ENCODE assay signal across 1 cellular context in the genomic region with DNA sequence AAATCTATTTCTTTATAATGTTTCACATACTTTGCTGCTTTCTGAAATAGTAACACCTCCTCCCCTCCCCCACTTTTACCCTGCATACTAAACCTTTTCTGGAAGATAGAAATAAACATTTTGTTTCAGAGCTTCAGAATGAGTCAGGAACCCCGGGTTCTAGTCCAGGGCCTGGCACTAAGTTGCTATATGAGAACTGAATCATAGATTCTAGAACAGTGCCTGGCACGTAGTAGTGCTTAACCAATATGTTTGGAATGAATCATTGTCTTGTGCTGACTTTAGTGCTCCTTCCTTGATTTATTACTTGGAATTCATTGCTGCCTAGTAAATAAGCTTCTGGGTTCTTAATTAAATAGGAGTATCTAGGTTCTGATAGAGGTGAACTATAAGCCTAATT.
TF ChIP-seq lines count a peak whose summit lies in the region.

No MANE protein-coding gene starts in this region.

TF ChIP-seq in GM12878, 131 proteins besides CTCF, POLR2A, EP300 and RAD21 (continued from another document):
- TF ChIP-seq, protein P1, sequence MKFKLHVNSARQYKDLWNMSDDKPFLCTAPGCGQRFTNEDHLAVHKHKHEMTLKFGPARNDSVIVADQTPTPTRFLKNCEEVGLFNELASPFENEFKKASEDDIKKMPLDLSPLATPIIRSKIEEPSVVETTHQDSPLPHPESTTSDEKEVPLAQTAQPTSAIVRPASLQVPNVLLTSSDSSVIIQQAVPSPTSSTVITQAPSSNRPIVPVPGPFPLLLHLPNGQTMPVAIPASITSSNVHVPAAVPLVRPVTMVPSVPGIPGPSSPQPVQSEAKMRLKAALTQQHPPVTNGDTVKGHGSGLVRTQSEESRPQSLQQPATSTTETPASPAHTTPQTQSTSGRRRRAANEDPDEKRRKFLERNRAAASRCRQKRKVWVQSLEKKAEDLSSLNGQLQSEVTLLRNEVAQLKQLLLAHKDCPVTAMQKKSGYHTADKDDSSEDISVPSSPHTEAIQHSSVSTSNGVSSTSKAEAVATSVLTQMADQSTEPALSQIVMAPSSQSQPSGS (IDR thresholded peaks at IDR 0.05; ENCODE audit: low read length), result 0 out of 2 replicates have a peak, but pooled peaks have one; percentile 18
- TF ChIP-seq JUNB (IDR thresholded peaks at IDR 0.05) (peak; percentile 54), FOXM1 (IDR thresholded peaks at IDR 0.05; ENCODE audit: low read depth, low read length) (peak; percentile 35; the same call in 1 of the 2 replicates)
